Comparison of ENCODE assay signal across 23 cellular contexts in genomic region chr10:117464176-117464575, GRCh38.
"Had no signal": no experiment of that assay in that cellular context is flagged by ENCODE, and none has a peak within 500 bp of the region (broad histone marks: within the 10 kb centered on the region; RNA-seq: fewer than 3 reads in every experiment).

No MANE protein-coding gene starts in this region.

- H3K4me1 ChIP-seq: body of pancreas, gastroesophageal sphincter, heart right ventricle, lower lobe of right lung, pancreas, right lobe of liver, tibial nerve had no signal

- H3K4me3 ChIP-seq: body of pancreas, gastroesophageal sphincter, heart right ventricle, lower lobe of right lung, mucosa of descending colon, pancreas, right lobe of liver, skin epidermis, tibial nerve had no signal

- H3K27me3 ChIP-seq: body of pancreas, pancreas, right lobe of liver, tibial nerve had no signal

- H3K36me3 ChIP-seq: gastroesophageal sphincter, heart right ventricle, lower lobe of right lung, pancreas, right lobe of liver, tibial nerve had no signal

- DNase-seq: activated CD4-positive, alpha-beta memory T cell treated with anti-CD3 and anti-CD28 coated beads, Interleukin-2, amount 10 ng/mL, durations not matched to agents 7 days and 5 days; activated CD4-positive, alpha-beta T cell treated with anti-CD3 and anti-CD28 coated beads, Interleukin-2, amount 10 ng/mL, durations not matched to agents 24 days and 14 days; activated effector memory CD4-positive, alpha-beta T cell treated with Interleukin-2 at 50 U/mL for 16 hours; activated naive CD4-positive, alpha-beta T cell treated with anti-CD3 and anti-CD28 coated beads, Interleukin-2, amount 10 ng/mL, durations not matched to agents 7 days and 5 days; activated T-cell treated with anti-CD3 and anti-CD28 coated beads, Interleukin-2, amount 50 U/mL, for 72 hours; body of pancreas; dermis blood vessel endothelial cell; effector CD8-positive, alpha-beta T cell; erythroblast; heart right ventricle; islet precursor cell; lower lobe of right lung; mesendoderm; mucosa of descending colon; nephron progenitor cell; pancreas; right lobe of liver; stimulated activated CD4-positive, alpha-beta T cell treated with anti-CD3 and anti-CD28 coated beads, Interleukin-1b, Interleukin-23, amount 100 ng/mL, for 48 hours; stimulated activated naive CD8-positive, alpha-beta T cell treated with anti-CD3 and anti-CD28 coated beads, Interleukin-15, amount 100 ng/mL, for 72 hours; T-helper 2 cell had no signal

- H3K9me3 ChIP-seq: lower lobe of right lung, mucosa of descending colon, pancreas, right lobe of liver had no signal

- H3K27ac ChIP-seq: body of pancreas, gastroesophageal sphincter, heart right ventricle, lower lobe of right lung, pancreas, right lobe of liver, tibial nerve had no signal

- ATAC-seq: activated T-cell treated with anti-CD3 and anti-CD28 coated beads, Interleukin-2, amount 50 U/mL, for 72 hours; body of pancreas; gastroesophageal sphincter; heart right ventricle; mucosa of descending colon; pancreas; stimulated activated naive CD8-positive, alpha-beta T cell treated with anti-CD3 and anti-CD28 coated beads, Interleukin-15, amount 100 ng/mL, for 72 hours had no signal
